In genomic region chr3:124138148-124138547, GRCh38 we compare ENCODE assay signal across 9 cellular contexts.
"Had no signal": no experiment of that assay in that cellular context is flagged by ENCODE, and none has a peak within 500 bp of the region (broad histone marks: within the 10 kb centered on the region; RNA-seq: fewer than 3 reads in every experiment).

No MANE protein-coding gene starts in this region.

- DNase-seq: GM23248, GOT3, H7, H9, HCEC 1CT, HFFc6 had no signal

- H3K9me3 ChIP-seq: HAP-1 had no signal

- H3K4me1 ChIP-seq: HAP-1 had no signal

- H3K27ac ChIP-seq: GM23248 had no signal

- H3K9me3 Mint-ChIP-seq: GM23338, H9, HFFc6 had no signal

- H3K9ac ChIP-seq: GM23248 had no signal

- H3K4me3 ChIP-seq: GM23248, GM23338, HAP-1 had no signal

- ATAC-seq: GM23338, HCT116 had no signal

- H3K36me3 ChIP-seq: HAP-1 had no signal

- H3K4me2 ChIP-seq: GM23338 had no signal

- H3K4me3 Mint-ChIP-seq: GM23338, H9, HFFc6 had no signal

- H2AFZ ChIP-seq: GM23248, GM23338 had no signal

- H3K27ac Mint-ChIP-seq: GM23338, HFFc6 had no signal
